Comparison of ENCODE assay signal across 13 cellular contexts in the genomic region with DNA sequence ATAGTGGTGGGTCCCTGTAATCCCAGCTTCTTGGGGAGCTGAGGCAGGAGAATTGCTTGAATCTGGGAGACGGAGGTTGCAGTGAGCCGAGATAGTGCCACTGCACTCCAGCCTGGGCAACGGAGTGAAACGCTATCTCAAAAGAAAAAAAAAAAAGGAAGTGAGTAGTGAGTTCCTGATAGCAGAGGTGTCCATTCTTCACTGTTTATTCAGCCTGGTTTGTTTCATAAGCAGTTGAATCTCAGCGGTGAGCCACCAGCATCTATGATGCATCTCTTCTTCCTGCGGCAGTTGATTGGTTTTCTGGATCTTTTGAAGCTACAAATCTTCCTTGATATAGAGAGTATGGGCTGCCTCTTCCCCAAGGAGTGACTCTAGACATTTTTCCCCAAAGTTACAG.
DNase-seq lines count a peak whose midpoint lies in the region; ATAC-seq and TF ChIP-seq lines count a peak whose summit lies in the region.
"Had no signal": no experiment of that assay in that cellular context is flagged by ENCODE, and none has a peak within 500 bp of the region (broad histone marks: within the 10 kb centered on the region; RNA-seq: fewer than 3 reads in every experiment).

No MANE protein-coding gene starts in this region.

- no peaks in the 10 kb centered on the region for H3K36me3 Mint-ChIP-seq in CD4-positive, alpha-beta T cell (ENCODE audit: low read depth)
- H3K36me3 Mint-ChIP-seq: activated CD8-positive, alpha-beta memory T cell treated with anti-CD3 and anti-CD28 coated beads, Interleukin-2, amount 10 ng/mL, durations not matched to agents 7 days and 5 days had no signal

- no peak overlapping the region for H3K4me3 ChIP-seq in GM12864 (ENCODE audit: low read depth, low read length)

- no peak overlapping the region for H3K27ac Mint-ChIP-seq in CD4-positive, alpha-beta T cell
- H3K27ac Mint-ChIP-seq: activated CD8-positive, alpha-beta memory T cell treated with anti-CD3 and anti-CD28 coated beads, Interleukin-2, amount 10 ng/mL, durations not matched to agents 7 days and 5 days; T-helper 1 cell treated with Interleukin-12 subunit alpha and Interleukin-12 subunit beta and Interleukin-4 antibody, amounts not matched to agents 30 μg/mL and 1 μg/mL, for 36 hours had no signal

- H3K27ac ChIP-seq in CD4-positive, alpha-beta T cell (ENCODE audit: low read depth, low read length), result no peak overlapping the region

- TF ChIP-seq CTCF in GM12864 (IDR thresholded peaks at IDR 0.05; ENCODE audit: low read depth, low read length, missing control alignments), result no peak
- no peak for TF ChIP-seq CTCF in CD4-positive, alpha-beta T cell (IDR thresholded peaks at IDR 0.05)

- no peaks in the 10 kb centered on the region for H3K4me1 Mint-ChIP-seq in CD4-positive, alpha-beta T cell (ENCODE audit: low read depth)
- H3K4me1 Mint-ChIP-seq: activated CD8-positive, alpha-beta memory T cell treated with anti-CD3 and anti-CD28 coated beads, Interleukin-2, amount 10 ng/mL, durations not matched to agents 7 days and 5 days had no signal

- CTCF ChIA-PET in CD4-positive, alpha-beta T cell (lab: Charles Lee), result interaction anchor here (1.0 kb wide), 1 partner anchor 16 kb away, joined by 3 read pairs; no protein-coding TSS in a partner anchor

- intact Hi-C loops in CD4-positive, alpha-beta T cell (cut with DNase I, micrococcal nuclease), result no loop called here

- peak; percentile 97 for ATAC-seq in GM19467 (IDR thresholded peaks at IDR 0.05; ENCODE audit: unreplicated experiment)
- peak; percentile 96 for ATAC-seq in HG03064 (IDR thresholded peaks at IDR 0.05; ENCODE audit: low read depth, unreplicated experiment)
- no peak for ATAC-seq in CD4-positive, alpha-beta T cell (ENCODE audit: poor library complexity)
- ATAC-seq: activated CD8-positive, alpha-beta memory T cell treated with anti-CD3 and anti-CD28 coated beads, Interleukin-2, amount 10 ng/mL, durations not matched to agents 7 days and 5 days had no signal

- no peak overlapping the region for H3K4me3 Mint-ChIP-seq in CD4-positive, alpha-beta T cell
- H3K4me3 Mint-ChIP-seq: activated CD8-positive, alpha-beta memory T cell treated with anti-CD3 and anti-CD28 coated beads, Interleukin-2, amount 10 ng/mL, durations not matched to agents 7 days and 5 days; T-helper 1 cell treated with Interleukin-12 subunit alpha and Interleukin-12 subunit beta and Interleukin-4 antibody, amounts not matched to agents 30 μg/mL and 1 μg/mL, for 36 hours had no signal

- DNase-seq in GM12864 (ENCODE audit: low read depth) (peak; percentile 13), MV-4-11 (lab: John Stamatoyannopoulos, UW) (peak; percentile 51), cortex of kidney (lab: John Stamatoyannopoulos, UW) (no peak)
- no peak for DNase-seq in activated CD4-positive, CD25-positive, alpha-beta regulatory T cell (lab: John Stamatoyannopoulos, UW)
- DNase-seq in CD4-positive, alpha-beta T cell, result no peak
- DNase-seq in activated CD4-positive, alpha-beta T cell treated with anti-CD3 and anti-CD28 coated beads, Interleukin-2, amount 50 U/mL, for 4 hours, result no peak
- DNase-seq: activated CD8-positive, alpha-beta memory T cell treated with anti-CD3 and anti-CD28 coated beads, Interleukin-2, amount 10 ng/mL, durations not matched to agents 7 days and 5 days; amygdala; NK-92 treated with Interleukin-12 subunit alpha and Interleukin-12 subunit beta, amount 100 ng/mL, for 24 hours; stimulated activated naive CD4-positive, alpha-beta T cell had no signal

- H3K9me3 Mint-ChIP-seq in CD4-positive, alpha-beta T cell, result peaks cover 8% of the 10 kb centered on the region
- H3K9me3 Mint-ChIP-seq: T-helper 1 cell treated with Interleukin-12 subunit alpha and Interleukin-12 subunit beta and Interleukin-4 antibody, amounts not matched to agents 30 μg/mL and 1 μg/mL, for 36 hours had no signal

- H3K27me3 ChIP-seq in CD4-positive, alpha-beta T cell (ENCODE audit: control insufficient read depth, insufficient read depth, low read length), result no peaks in the 10 kb centered on the region

- no peaks in the 10 kb centered on the region for H3K9me3 ChIP-seq in CD4-positive, alpha-beta T cell (ENCODE audit: control insufficient read depth, low read length)

- POLR2A ChIA-PET in CD4-positive, alpha-beta T cell (lab: Charles Lee), result no interaction called here

- no peaks in the 10 kb centered on the region for H3K27me3 Mint-ChIP-seq in CD4-positive, alpha-beta T cell
- H3K27me3 Mint-ChIP-seq: activated CD8-positive, alpha-beta memory T cell treated with anti-CD3 and anti-CD28 coated beads, Interleukin-2, amount 10 ng/mL, durations not matched to agents 7 days and 5 days had no signal

Comparison
In these comparisons a context has a peak if more than half of its experiments do, and no peak if none do; other contexts are left out.
1. DNase-seq: peak in GM12864 (single experiment) and MV-4-11 (single experiment); none in activated CD4-positive, CD25-positive, alpha-beta regulatory T cell (0 of 4), CD4-positive, alpha-beta T cell (0 of 10), activated CD4-positive, alpha-beta T cell treated with anti-CD3 and anti-CD28 coated beads, Interleukin-2, amount 50 U/mL, for 4 hours (0 of 2) and cortex of kidney (single experiment).